In the genomic region with DNA sequence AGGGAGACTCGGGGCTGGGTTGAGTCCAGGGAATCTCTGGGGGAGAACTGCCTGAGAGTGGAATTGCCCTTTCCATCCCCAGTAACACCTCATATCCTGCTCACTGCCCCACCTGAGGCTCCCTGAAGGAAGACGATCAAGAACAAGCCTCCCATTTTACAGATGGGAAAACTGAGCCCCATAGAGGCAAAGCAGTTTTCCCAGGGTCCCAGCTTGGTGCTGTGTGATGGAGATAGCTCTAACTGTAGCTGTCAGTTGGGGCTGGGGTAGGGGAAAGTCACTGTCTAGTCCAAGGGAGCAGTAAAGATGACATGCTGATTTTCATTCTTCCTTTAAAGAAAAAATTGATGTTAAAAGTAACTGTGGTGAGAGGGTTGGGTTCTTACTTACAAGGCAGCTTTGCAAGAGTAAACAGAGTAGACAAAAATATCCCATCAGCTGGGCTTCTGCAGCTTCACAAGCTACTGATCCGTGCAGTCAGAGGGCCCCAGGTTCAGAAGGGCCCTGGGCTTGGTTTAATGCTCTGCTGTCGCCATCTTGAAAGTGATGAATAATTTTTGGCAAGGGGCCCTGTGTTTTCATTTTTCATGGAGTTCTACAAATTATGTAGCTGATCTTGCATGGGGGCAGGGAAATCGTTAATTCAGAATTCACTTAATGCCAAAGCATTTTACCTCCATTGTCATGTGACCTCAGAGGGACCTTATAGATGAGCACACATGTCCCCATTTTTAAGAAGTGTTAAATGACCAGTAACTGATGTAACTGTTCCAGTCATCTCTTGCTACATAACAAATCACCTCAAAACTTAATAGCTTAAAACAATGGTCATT, we compare ENCODE assay signal across 1 cellular context.
TF ChIP-seq lines count a peak whose summit lies in the region.

No MANE protein-coding gene starts in this region.

TF ChIP-seq in GM12878, 131 proteins besides CTCF, POLR2A, EP300 and RAD21 (continued from another document):
- TF ChIP-seq, protein P1, sequence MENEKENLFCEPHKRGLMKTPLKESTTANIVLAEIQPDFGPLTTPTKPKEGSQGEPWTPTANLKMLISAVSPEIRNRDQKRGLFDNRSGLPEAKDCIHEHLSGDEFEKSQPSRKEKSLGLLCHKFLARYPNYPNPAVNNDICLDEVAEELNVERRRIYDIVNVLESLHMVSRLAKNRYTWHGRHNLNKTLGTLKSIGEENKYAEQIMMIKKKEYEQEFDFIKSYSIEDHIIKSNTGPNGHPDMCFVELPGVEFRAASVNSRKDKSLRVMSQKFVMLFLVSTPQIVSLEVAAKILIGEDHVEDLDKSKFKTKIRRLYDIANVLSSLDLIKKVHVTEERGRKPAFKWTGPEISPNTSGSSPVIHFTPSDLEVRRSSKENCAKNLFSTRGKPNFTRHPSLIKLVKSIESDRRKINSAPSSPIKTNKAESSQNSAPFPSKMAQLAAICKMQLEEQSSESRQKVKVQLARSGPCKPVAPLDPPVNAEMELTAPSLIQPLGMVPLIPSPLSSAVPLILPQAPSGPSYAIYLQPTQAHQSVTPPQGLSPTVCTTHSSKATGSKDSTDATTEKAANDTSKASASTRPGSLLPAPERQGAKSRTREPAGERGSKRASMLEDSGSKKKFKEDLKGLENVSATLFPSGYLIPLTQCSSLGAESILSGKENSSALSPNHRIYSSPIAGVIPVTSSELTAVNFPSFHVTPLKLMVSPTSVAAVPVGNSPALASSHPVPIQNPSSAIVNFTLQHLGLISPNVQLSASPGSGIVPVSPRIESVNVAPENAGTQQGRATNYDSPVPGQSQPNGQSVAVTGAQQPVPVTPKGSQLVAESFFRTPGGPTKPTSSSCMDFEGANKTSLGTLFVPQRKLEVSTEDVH (IDR thresholded peaks at IDR 0.05; ENCODE audit: low read depth, partially characterized antibody) = no peak
- TF ChIP-seq MTA2 (IDR thresholded peaks at IDR 0.05; ENCODE audit: low read depth) (no peak), RBBP5 (conservative IDR thresholded peaks at IDR 0.05) (no peak)
